In genomic region chr4:15255537-15255936, GRCh38 we compare ENCODE assay signal across 23 cellular contexts.
"Had no signal": no experiment of that assay in that cellular context is flagged by ENCODE, and none has a peak within 500 bp of the region (broad histone marks: within the 10 kb centered on the region; RNA-seq: fewer than 3 reads in every experiment).

No MANE protein-coding gene starts in this region.

- H3K27ac ChIP-seq: KMS-11, Peyer's patch, SJSA1, SK-N-MC had no signal

- H3K27me3 ChIP-seq: Peyer's patch, SJSA1 had no signal

- ATAC-seq: K562, PC-3, Right ventricle myocardium inferior had no signal

- H3K4me3 Mint-ChIP-seq: IgD-negative memory B cell had no signal

- H3K9me3 Mint-ChIP-seq: IgD-negative memory B cell had no signal

- H3K4me3 ChIP-seq: K562, Peyer's patch, SJSA1, SK-N-MC had no signal

- H3K36me3 ChIP-seq: Peyer's patch, SJSA1 had no signal

- H3K4me2 ChIP-seq: KMS-11 had no signal

- DNase-seq: Kasumi-1, MM.1S, NCI-H1092 treated with DMSO at 0.1 percent for 48 hours, NCI-H1436, NCI-H187, NCI-H2029, NCI-H2081 treated with DMSO at 0.1 percent for 48 hours, NCI-H2171, NCI-H226, NCI-H446, NCI-H510A, NCI-H524 treated with DMSO at 0.1 percent for 48 hours, NCI-H69, NCI-H774, PC-3, Peyer's patch, SIG-M5 had no signal

- H3K4me1 ChIP-seq: Peyer's patch, SJSA1 had no signal

- H3K36me3 Mint-ChIP-seq: IgD-negative memory B cell had no signal

- H3K27ac Mint-ChIP-seq: IgD-negative memory B cell had no signal
